ENCODE assay signal across 2 cellular contexts in the genomic region with DNA sequence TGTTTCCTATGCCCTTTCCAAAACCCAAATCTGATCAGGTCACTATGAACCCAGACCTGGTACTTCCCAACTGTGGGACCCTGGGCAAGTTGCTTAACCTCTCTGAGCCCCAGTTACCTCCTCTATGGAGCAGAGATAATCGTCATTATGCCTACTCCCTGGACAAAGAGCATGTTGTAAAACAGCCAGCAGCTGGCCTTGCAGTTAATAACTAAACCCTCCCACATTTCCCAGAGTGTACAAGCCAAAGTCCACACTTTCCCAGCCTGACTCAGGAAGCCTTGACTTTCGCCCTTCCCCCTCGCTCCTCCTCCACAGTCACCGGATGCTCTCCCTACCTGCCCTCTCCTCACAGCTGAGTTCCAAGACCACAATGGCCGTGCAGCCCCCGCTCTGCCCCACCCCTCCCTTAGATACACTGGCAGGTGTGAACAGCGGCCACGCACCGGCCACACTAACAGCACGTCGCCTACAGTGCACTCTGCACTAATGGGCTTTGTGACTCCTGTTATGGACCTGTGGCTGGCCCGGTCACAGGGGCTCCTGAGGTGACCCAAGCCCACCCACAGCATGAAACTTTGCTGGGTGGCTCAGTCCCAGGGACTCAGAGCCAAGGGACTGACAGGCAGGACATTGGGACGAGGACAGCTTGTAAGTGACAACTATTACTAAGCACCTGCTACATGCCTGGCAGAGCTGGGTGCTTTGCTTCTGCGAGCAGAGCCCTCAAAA.
TF ChIP-seq lines count a peak whose summit lies in the region.

No MANE protein-coding gene starts in this region.

TF ChIP-seq in HCT116, 20 proteins besides CTCF, POLR2A, EP300 and RAD21:
- no peak for TF ChIP-seq JUND (IDR thresholded peaks at IDR 0.05)

TF ChIP-seq in SK-N-SH, 30 proteins besides CTCF, POLR2A, EP300 and RAD21:
- no peak for TF ChIP-seq FOSL2 (IDR thresholded peaks at IDR 0.05; ENCODE audit: borderline replicate concordance, low read depth)
- TF ChIP-seq CHD2 (IDR thresholded peaks at IDR 0.05; ENCODE audit: low read length, partially characterized antibody) = no peak
- no peak for TF ChIP-seq NRF1 (IDR thresholded peaks at IDR 0.05; ENCODE audit: low read depth, low read length)
- no peak for TF ChIP-seq NFIC (IDR thresholded peaks at IDR 0.05; ENCODE audit: borderline replicate concordance)
- TF ChIP-seq, protein P1, sequence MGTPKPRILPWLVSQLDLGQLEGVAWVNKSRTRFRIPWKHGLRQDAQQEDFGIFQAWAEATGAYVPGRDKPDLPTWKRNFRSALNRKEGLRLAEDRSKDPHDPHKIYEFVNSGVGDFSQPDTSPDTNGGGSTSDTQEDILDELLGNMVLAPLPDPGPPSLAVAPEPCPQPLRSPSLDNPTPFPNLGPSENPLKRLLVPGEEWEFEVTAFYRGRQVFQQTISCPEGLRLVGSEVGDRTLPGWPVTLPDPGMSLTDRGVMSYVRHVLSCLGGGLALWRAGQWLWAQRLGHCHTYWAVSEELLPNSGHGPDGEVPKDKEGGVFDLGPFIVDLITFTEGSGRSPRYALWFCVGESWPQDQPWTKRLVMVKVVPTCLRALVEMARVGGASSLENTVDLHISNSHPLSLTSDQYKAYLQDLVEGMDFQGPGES (IDR thresholded peaks at IDR 0.05; ENCODE audit: low read depth, low read length) = no peak
- no peak for TF ChIP-seq ELF1 (IDR thresholded peaks at IDR 0.05)
